In genomic region chr20:37564388-37565133, GRCh38 we compare ENCODE assay signal across 8 cellular contexts.
A peak's percentile ranks its signal among the peaks of the same experiment; 100 is the strongest.
DNase-seq lines count a peak whose midpoint lies in the region; TF ChIP-seq lines count a peak whose summit lies in the region.

No MANE protein-coding gene starts in this region.

- no peak overlapping the region for H3K4me2 ChIP-seq in parathyroid adenoma (ENCODE audit: low read length)

- DNase-seq in AG08395 (ENCODE audit: low spot score) (peak; percentile 76), GM13976 (ENCODE audit: low spot score) (peak; percentile 89), NCI-H526 treated with DMSO at 0.1 percent for 48 hours (lab: John Stamatoyannopoulos, UW) (peak; percentile 8), activated T-cell treated with anti-CD3 and anti-CD28 coated beads for 48 hours (ENCODE audit: low read depth) (peak; percentile 50), germinal center (ENCODE audit: low spot score) (peak; percentile 71), NK-92 (lab: John Stamatoyannopoulos, UW; ENCODE audit: unreplicated experiment) (no peak), cortex of kidney (lab: John Stamatoyannopoulos, UW) (no peak)

- in situ Hi-C loops in GM13976 (cut with MboI; ENCODE audit: low sequenced_read_pairs, unreplicated experiment) = loop anchor here (10.0 kb wide), 1 partner anchor 430 kb away; no protein-coding TSS in a partner anchor

- no peak overlapping the region for H3K4me3 ChIP-seq in parathyroid adenoma (ENCODE audit: low read depth, low read length)

- TF ChIP-seq CTCF in GM13976 (IDR thresholded peaks at IDR 0.05; ENCODE audit: borderline replicate concordance, control extremely low read depth, extremely low read depth, insufficient read depth, missing control alignments) (peak; percentile 96), parathyroid adenoma (IDR thresholded peaks at IDR 0.05) (peak; percentile 91)

- peak overlapping the region; percentile 34 for H2AFZ ChIP-seq in parathyroid adenoma

- no peaks in the 10 kb centered on the region for H3K36me3 ChIP-seq in parathyroid adenoma (ENCODE audit: control insufficient read depth, insufficient read depth, low read length)

- no peaks in the 10 kb centered on the region for H3K9me3 ChIP-seq in parathyroid adenoma (ENCODE audit: control insufficient read depth, low read length)

- H3K79me2 ChIP-seq in parathyroid adenoma = no peaks in the 10 kb centered on the region

- no peak overlapping the region for H3K9ac ChIP-seq in parathyroid adenoma

- H3K4me1 ChIP-seq in parathyroid adenoma = no peaks in the 10 kb centered on the region

- no peak overlapping the region for H3K27ac ChIP-seq in parathyroid adenoma

- H3K27me3 ChIP-seq in parathyroid adenoma (ENCODE audit: control insufficient read depth, insufficient read depth, low read length) = peaks cover 3% of the 10 kb centered on the region

Comparison
In these comparisons a context has a peak if more than half of its experiments do, and no peak if none do; other contexts are left out.
1. DNase-seq: peak in AG08395 (single experiment), GM13976 (single experiment), NCI-H526 treated with DMSO at 0.1 percent for 48 hours (single experiment), activated T-cell treated with anti-CD3 and anti-CD28 coated beads for 48 hours (single experiment) and germinal center (single experiment); none in NK-92 (single experiment) and cortex of kidney (single experiment).